Comparison of ENCODE assay signal across 10 cellular contexts in the genomic region with DNA sequence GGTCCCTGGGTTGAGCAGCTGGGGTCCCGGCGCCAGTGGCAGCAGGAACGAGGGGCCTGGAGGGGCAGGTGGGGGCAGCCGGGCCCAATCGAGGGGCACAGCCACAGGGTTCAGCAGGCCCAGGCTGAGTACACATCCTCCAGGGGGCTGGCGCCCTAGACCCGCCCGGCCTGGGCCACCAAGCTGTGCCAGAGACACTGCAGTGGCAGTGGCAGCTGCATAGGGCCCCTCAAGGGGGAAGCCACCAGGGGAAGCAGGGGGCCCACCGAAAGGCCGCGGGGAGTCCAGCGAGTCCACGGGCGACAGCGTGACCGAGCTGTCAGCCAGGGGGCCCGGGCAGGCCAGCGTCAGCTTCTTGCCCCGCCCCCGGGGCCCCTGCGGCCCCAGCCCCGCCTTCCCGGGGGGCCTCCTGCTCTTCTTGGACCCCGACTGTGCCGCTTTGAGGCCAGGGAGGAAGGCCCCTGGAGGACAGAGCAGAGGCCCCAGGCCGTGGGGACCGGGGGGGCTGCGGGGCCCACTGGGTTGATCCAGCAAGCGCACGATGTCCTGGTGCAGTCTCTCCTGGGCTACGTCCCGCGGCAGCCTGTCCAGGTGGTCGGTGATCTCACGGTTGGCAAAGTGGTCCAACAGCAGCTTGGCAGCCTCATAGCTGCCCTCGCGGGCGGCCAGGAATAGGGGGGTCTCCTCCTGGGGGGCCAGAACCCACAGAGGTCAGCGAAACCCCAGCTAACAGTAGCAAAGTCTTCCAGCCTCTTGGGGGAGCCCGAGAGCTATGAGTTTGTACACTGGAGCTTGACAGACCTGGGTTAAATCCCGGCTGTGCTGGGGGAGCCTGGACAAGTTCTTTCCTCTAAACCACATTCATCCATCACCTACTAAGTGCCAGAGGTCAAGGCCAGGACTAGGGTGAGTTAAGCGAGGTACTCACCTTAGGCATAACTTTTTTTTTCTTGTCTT. TPM values are rescaled to one million over a fixed set of nuclear protein-coding genes. Genes with fewer than 3 reads are reported as not detected.
DNase-seq lines count a peak whose midpoint lies in the region; ATAC-seq and TF ChIP-seq lines count a peak whose summit lies in the region.
"Had no signal": no experiment of that assay in that cellular context is flagged by ENCODE, and none has a peak within 500 bp of the region (broad histone marks: within the 10 kb centered on the region; RNA-seq: fewer than 3 reads in every experiment).

No MANE protein-coding gene starts in this region.

- no peaks in the 10 kb centered on the region for H3K23me2 ChIP-seq in H9 (ENCODE audit: insufficient read length, low read depth, low read length, poor library complexity, severe bottlenecking)

- no peak overlapping the region for H3K4me3 ChIP-seq in PC-9
- H3K4me3 ChIP-seq in hepatocyte: no peak overlapping the region
- H3K4me3 ChIP-seq in mucosa of descending colon: no peak overlapping the region

- WGBS in H9 (ENCODE audit: extremely low coverage, insufficient read length, low lambda C conversion rate): no CpG with 5 or more reads among the region's 42 CpGs
- 95% methylated on average over 19 of the region's 42 CpGs for WGBS in hepatocyte (ENCODE audit: low lambda C conversion rate, missing lambda C conversion rate)

- H3K9me3 Mint-ChIP-seq in H9: peaks cover 0 to 5% of the 10 kb centered on the region in 2 experiments; a peak in 3 of 5 replicates

- H3K4me2 ChIP-seq in H9 (ENCODE audit: insufficient read depth, insufficient read length, low read length) (no peak overlapping the region), PC-9 (no peak overlapping the region), hepatocyte (no peak overlapping the region)

- H3F3A ChIP-seq in PC-9 (ENCODE audit: insufficient read depth, low read depth): peaks cover 61% of the 10 kb centered on the region

- no peaks in the 10 kb centered on the region for H3K79me1 ChIP-seq in H9 (ENCODE audit: insufficient read depth, low read depth, low read length, poor library complexity, severe bottlenecking)

- no peak overlapping the region for H2BK120ac ChIP-seq in H9 (ENCODE audit: low read depth, low read length, poor library complexity, severe bottlenecking)

- H3K27me3 ChIP-seq in H9 (ENCODE audit: insufficient read depth, low read length) (no peaks in the 10 kb centered on the region), PC-9 (ENCODE audit: insufficient read depth, low read depth) (no peaks in the 10 kb centered on the region), hepatocyte (no peaks in the 10 kb centered on the region)

- H2AFZ ChIP-seq in H9 (ENCODE audit: low read length): no peak overlapping the region
- H2AFZ ChIP-seq in PC-9: no peak overlapping the region
- no peak overlapping the region for H2AFZ ChIP-seq in hepatocyte

- no peak overlapping the region for H2BK15ac ChIP-seq in H9 (ENCODE audit: low read depth, low read length)

- no TSS peak for BruUV-seq in PC-9 (replicated peaks; lab: Mats Ljungman, UMichigan)

- H3K9ac ChIP-seq in H9 (ENCODE audit: extremely low read depth, insufficient read length, low read length): no peak overlapping the region

- no peak overlapping the region for H2BK12ac ChIP-seq in H9 (ENCODE audit: insufficient read length, low read depth, low read length)

- H3K36me3 ChIP-seq in PC-9 (ENCODE audit: low read depth): peaks cover 41% of the 10 kb centered on the region
- H3K36me3 ChIP-seq in hepatocyte (replicated peaks; ENCODE audit: insufficient read depth, low read depth): no peaks in the 10 kb centered on the region
- no peaks in the 10 kb centered on the region for H3K36me3 ChIP-seq in mucosa of descending colon (ENCODE audit: low read depth)

- H3K4ac ChIP-seq in H9 (ENCODE audit: low read depth, low read length): no peak overlapping the region

- H3K14ac ChIP-seq in H9 (ENCODE audit: insufficient read depth, low read length): no peak overlapping the region

- no peak overlapping the region for H3K27ac Mint-ChIP-seq in H9
- H3K27ac Mint-ChIP-seq: naive B cell had no signal

- H3K23ac ChIP-seq in H9 (ENCODE audit: insufficient read length, low read depth, low read length): no peak overlapping the region

- H3K27me3 Mint-ChIP-seq in H9 (ENCODE audit: low read depth): no peaks in the 10 kb centered on the region

- no peak overlapping the region for H3K4me3 Mint-ChIP-seq in H9
- H3K4me3 Mint-ChIP-seq: naive B cell had no signal

- H3K56ac ChIP-seq in H9 (ENCODE audit: insufficient read length, low read depth, low read length): no peak overlapping the region

- H3K27ac ChIP-seq in H9 (ENCODE audit: insufficient read length, low read depth, low read length): no peak overlapping the region
- H3K27ac ChIP-seq in PC-9: no peak overlapping the region
- H3K27ac ChIP-seq in hepatocyte: no peak overlapping the region

- H3K79me2 ChIP-seq in H9 (ENCODE audit: insufficient read depth, low read length): no peaks in the 10 kb centered on the region
- H3K79me2 ChIP-seq in PC-9 (ENCODE audit: low read depth): no peaks in the 10 kb centered on the region
- H3K79me2 ChIP-seq in hepatocyte: no peaks in the 10 kb centered on the region

- no peak overlapping the region for H3K18ac ChIP-seq in H9 (ENCODE audit: insufficient read length, low read depth, low read length)

- POLR2A ChIA-PET in PC-9 (lab: Charles Lee; ENCODE audit: unreplicated experiment): no interaction called here

- H3K4me1 Mint-ChIP-seq in H9: peaks cover 7% of the 10 kb centered on the region in 2 experiments
- H3K4me1 Mint-ChIP-seq: naive B cell had no signal

- H3K4me1 ChIP-seq in H9 (ENCODE audit: insufficient read depth, low read length): no peaks in the 10 kb centered on the region
- H3K4me1 ChIP-seq in PC-9 (replicated peaks; ENCODE audit: insufficient read depth): no peaks in the 10 kb centered on the region
- H3K4me1 ChIP-seq in hepatocyte (ENCODE audit: insufficient read depth): no peaks in the 10 kb centered on the region
- H3K4me1 ChIP-seq in mucosa of descending colon (ENCODE audit: low read depth): no peaks in the 10 kb centered on the region

- H2BK5ac ChIP-seq in H9 (ENCODE audit: insufficient read length, low read length): no peak overlapping the region

- H4K5ac ChIP-seq in H9 (ENCODE audit: insufficient read length, low read depth, low read length): no peak overlapping the region

- no peak overlapping the region for H4K91ac ChIP-seq in H9 (ENCODE audit: insufficient read length, low read depth, low read length)

- no peak overlapping the region for H2AK5ac ChIP-seq in H9 (ENCODE audit: insufficient read length, low read length)

- H3K36me3 Mint-ChIP-seq in H9 (ENCODE audit: insufficient read depth in 1 of 3, low read depth in 3 of 3): peaks cover 36 to 61% (median 51%) of the 10 kb centered on the region in 3 experiments

- no peak overlapping the region for H2BK20ac ChIP-seq in H9 (ENCODE audit: low read depth, low read length, poor library complexity, severe bottlenecking)

- ATAC-seq in mucosa of descending colon: no peak
- ATAC-seq in HG03378 (IDR thresholded peaks at IDR 0.05; ENCODE audit: unreplicated experiment): no peak
- no peak for ATAC-seq in GM19351 (IDR thresholded peaks at IDR 0.05; ENCODE audit: unreplicated experiment)

- no peaks in the 10 kb centered on the region for H4K20me1 ChIP-seq in H9 (ENCODE audit: control insufficient read depth, insufficient read depth, insufficient read length)
- H4K20me1 ChIP-seq in PC-9 (ENCODE audit: insufficient read depth): no peaks in the 10 kb centered on the region
- no peaks in the 10 kb centered on the region for H4K20me1 ChIP-seq in hepatocyte (ENCODE audit: insufficient read depth, poor library complexity, severe bottlenecking)

- intact Hi-C loops in PC-9 (cut with micrococcal nuclease; ENCODE audit: unreplicated experiment) (no loop called here), mucosa of descending colon (cut with DNase I, micrococcal nuclease) (no loop called here)

- TF ChIP-seq CTCF in H9 (conservative IDR thresholded peaks at IDR 0.05): peak; percentile 54
- TF ChIP-seq CTCF in PC-9 (conservative IDR thresholded peaks at IDR 0.05): peak; percentile 82
- peak; percentile 19 for TF ChIP-seq CTCF in hepatocyte (IDR thresholded peaks at IDR 0.05; ENCODE audit: poor library complexity)
- TF ChIP-seq CTCF in mucosa of descending colon (IDR thresholded peaks at IDR 0.05): no peak

- H4K8ac ChIP-seq in H9 (replicated peaks; ENCODE audit: insufficient read length, low read depth, low read length): no peak overlapping the region

- no peak overlapping the region for H3T11ph ChIP-seq in H9 (ENCODE audit: low read length)

- DNase-seq in COR-L47 (lab: John Stamatoyannopoulos, UW) (peak; percentile 39), H9 (no peak), PC-9 (peak in 1 of 2 experiments; percentile 47), hepatocyte (ENCODE audit: low spot score) (no peak), mucosa of descending colon (no peak)
- no peak for DNase-seq in activated effector memory CD4-positive, alpha-beta T cell treated with Interleukin-2 at 50 U/mL for 16 hours
- DNase-seq: activated naive CD4-positive, alpha-beta T cell; naive B cell had no signal

- peaks cover 14% of the 10 kb centered on the region for H3K9me3 ChIP-seq in H9 (ENCODE audit: control insufficient read depth, low read depth, low read length)
- no peaks in the 10 kb centered on the region for H3K9me3 ChIP-seq in PC-9 (ENCODE audit: insufficient read depth, low read depth)
- H3K9me3 ChIP-seq in hepatocyte (ENCODE audit: low read depth): no peaks in the 10 kb centered on the region
- H3K9me3 ChIP-seq in mucosa of descending colon: peaks cover 15% of the 10 kb centered on the region

- CTCF ChIA-PET in PC-9 (lab: Charles Lee): interaction anchor here (0.5 kb wide), 1 partner anchor 10 kb away, joined by 4 read pairs; no protein-coding TSS in a partner anchor

- no peaks in the 10 kb centered on the region for H3K9me2 ChIP-seq in PC-9 (ENCODE audit: insufficient read depth)
- no peaks in the 10 kb centered on the region for H3K9me2 ChIP-seq in hepatocyte (replicated peaks; ENCODE audit: insufficient read depth)

RNA-seq across cellular contexts. Expression of gene NOTCH3, which starts 39.5 kb away (rescaled TPM):
- 164 and 165 TPM in 2 replicates for total RNA-seq in H9 (2021)
- 115 and 143 TPM in 2 replicates for total RNA-seq in PC-9 (2021)
- total RNA-seq in hepatocyte: 17.2 and 25.2 TPM in 2 replicates
- polyA plus RNA-seq in hepatocyte: 30.0 and 34.8 TPM in 2 replicates
- total RNA-seq in mucosa of descending colon: 10 to 100 TPM in 2 of 3 donors, 1 to 10 TPM in 1; 3.8 to 13.3 (median 13.0) TPM

RNA-seq across cellular contexts. Expression of gene SYDE1, which starts 54.1 kb away (rescaled TPM):
- total RNA-seq in H9 (2021): 19.3 and 21.4 TPM in 2 replicates
- 2.7 and 4.1 TPM in 2 replicates for total RNA-seq in PC-9 (2021)
- 14.5 and 17.8 TPM in 2 replicates for total RNA-seq in hepatocyte
- polyA plus RNA-seq in hepatocyte: 15.2 and 18.5 TPM in 2 replicates
- 10 to 100 TPM in 1 of 3 donors, 1 to 10 TPM in 2; 3.8 to 32.5 (median 4.1) TPM for total RNA-seq in mucosa of descending colon
